ENCODE assay signal across 11 cellular contexts in the genomic region with DNA sequence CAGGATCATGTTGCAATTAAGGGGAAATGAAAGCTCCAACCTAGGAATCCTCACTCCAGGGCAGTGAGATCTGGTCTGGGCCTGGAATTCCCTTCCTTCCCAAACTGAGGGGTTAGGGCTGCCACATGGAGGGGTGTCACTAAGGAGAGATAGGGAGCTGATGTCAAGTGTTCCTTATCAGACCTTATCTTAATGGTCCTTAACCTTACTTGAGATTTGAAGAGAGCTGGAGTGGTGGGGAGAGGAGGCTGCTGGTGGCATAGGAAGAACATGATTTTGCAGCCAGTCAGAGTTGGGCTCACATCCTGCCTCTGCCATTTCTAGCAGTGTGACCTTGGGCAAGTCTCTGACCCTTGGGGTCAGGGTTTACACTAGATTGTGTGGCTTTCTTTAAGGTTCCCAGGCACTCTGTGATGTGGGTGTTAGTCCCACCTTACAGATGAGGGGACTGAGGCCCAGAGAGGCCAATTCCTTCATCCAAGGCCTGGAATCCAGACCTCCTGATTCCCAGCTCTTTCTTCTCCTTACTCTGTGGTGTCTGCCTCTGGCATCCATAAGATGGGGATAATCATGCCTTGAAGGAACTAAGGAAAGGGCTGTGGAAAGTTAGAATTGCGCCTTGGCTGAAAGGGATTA. TPM values are rescaled to one million over a fixed set of nuclear protein-coding genes. Genes with fewer than 3 reads are reported as not detected.
DNase-seq lines count a peak whose midpoint lies in the region; TF ChIP-seq lines count a peak whose summit lies in the region.
"Had no signal": no experiment of that assay in that cellular context is flagged by ENCODE, and none has a peak within 500 bp of the region (broad histone marks: within the 10 kb centered on the region; RNA-seq: fewer than 3 reads in every experiment).

No MANE protein-coding gene starts in this region.

- CTCF ChIA-PET in PC-9 (lab: Charles Lee): interaction anchor here (1.1 to 1.2 kb wide), 2 partner anchors 46 to 47 kb away, joined by 5 to 8 read pairs; no protein-coding TSS in a partner anchor
- CTCF ChIA-PET in activated naive CD4-positive, alpha-beta T cell treated with anti-CD3 and anti-CD28 coated beads, Interleukin-2, amount 10 ng/mL, durations not matched to agents 7 days and 5 days (lab: Charles Lee): interaction anchor here (0.8 to 1.8 kb wide), 3 partner anchors 14 to 46 kb away, joined by 3 to 6 read pairs (median 3); no protein-coding TSS in a partner anchor

- H3K79me2 ChIP-seq in PC-9 (ENCODE audit: low read depth): peaks cover 90% of the 10 kb centered on the region

- peaks cover 45% of the 10 kb centered on the region for H3K27me3 Mint-ChIP-seq in activated naive CD4-positive, alpha-beta T cell treated with anti-CD3 and anti-CD28 coated beads, Interleukin-2, amount 10 ng/mL, durations not matched to agents 7 days and 5 days

- no peaks in the 10 kb centered on the region for H3K36me3 Mint-ChIP-seq in activated naive CD4-positive, alpha-beta T cell treated with anti-CD3 and anti-CD28 coated beads, Interleukin-2, amount 10 ng/mL, durations not matched to agents 7 days and 5 days
- H3K36me3 Mint-ChIP-seq: stimulated activated naive B cell treated with anti-CD40 and anti-IgM and Interleukin-4, amounts not matched to agents 10 μg/mL and 1 μg/mL and 100 μg/mL, for 72 hours had no signal

- no peaks in the 10 kb centered on the region for H3K9me3 Mint-ChIP-seq in activated naive CD4-positive, alpha-beta T cell treated with anti-CD3 and anti-CD28 coated beads, Interleukin-2, amount 10 ng/mL, durations not matched to agents 7 days and 5 days
- H3K9me3 Mint-ChIP-seq: stimulated activated naive B cell treated with anti-CD40 and anti-IgM and Interleukin-4, amounts not matched to agents 10 μg/mL and 1 μg/mL and 100 μg/mL, for 72 hours had no signal

- H4K20me1 ChIP-seq in PC-9 (ENCODE audit: insufficient read depth): no peaks in the 10 kb centered on the region; the same call in 1 of the 2 replicates

- no peak for DNase-seq in PC-9
- DNase-seq in epithelial cell of prostate (ENCODE audit: low read depth, low spot score): no peak
- DNase-seq in vagina (ENCODE audit: extremely low spot score in 2 of 2): no peak
- no peak for DNase-seq in NCI-H1694 treated with DMSO at 0.1 percent for 48 hours (lab: John Stamatoyannopoulos, UW)
- DNase-seq in NCI-H2196 (lab: John Stamatoyannopoulos, UW; ENCODE audit: unreplicated experiment): no peak
- DNase-seq in activated naive CD4-positive, alpha-beta T cell treated with anti-CD3 and anti-CD28 coated beads, Interleukin-2, amount 10 ng/mL, durations not matched to agents 7 days and 5 days: no peak
- DNase-seq: NCI-H226; psoas muscle; stimulated activated CD4-positive, alpha-beta T cell treated with anti-CD3 and anti-CD28 coated beads, Interleukin-4, amount 100 ng/mL, for 1 hour; stimulated activated naive B cell treated with anti-CD40 and anti-IgM and Interleukin-4, amounts not matched to agents 10 μg/mL and 1 μg/mL and 100 μg/mL, for 72 hours had no signal

- TF ChIP-seq POLR2A in vagina (IDR thresholded peaks at IDR 0.05): no peak

- H3K27me3 ChIP-seq in PC-9 (ENCODE audit: insufficient read depth, low read depth): no peaks in the 10 kb centered on the region
- H3K27me3 ChIP-seq in muscle layer of duodenum (ENCODE audit: low read depth, low read length): no peaks in the 10 kb centered on the region
- no peaks in the 10 kb centered on the region for H3K27me3 ChIP-seq in vagina

- peaks cover 82% of the 10 kb centered on the region for H3F3A ChIP-seq in PC-9 (ENCODE audit: insufficient read depth, low read depth)

- no peak overlapping the region for H2AFZ ChIP-seq in PC-9

- BruUV-seq in PC-9 (replicated peaks; lab: Mats Ljungman, UMichigan): no TSS peak

- H3K9me3 ChIP-seq in PC-9 (ENCODE audit: insufficient read depth, low read depth) (no peaks in the 10 kb centered on the region), muscle layer of duodenum (ENCODE audit: control insufficient read depth in 1 of 2, low read length in 2 of 2) (no peaks in the 10 kb centered on the region), vagina (no peaks in the 10 kb centered on the region)
- H3K9me3 ChIP-seq: psoas muscle had no signal

- no peak overlapping the region for H3K27ac Mint-ChIP-seq in activated naive CD4-positive, alpha-beta T cell treated with anti-CD3 and anti-CD28 coated beads, Interleukin-2, amount 10 ng/mL, durations not matched to agents 7 days and 5 days
- H3K27ac Mint-ChIP-seq: stimulated activated naive B cell treated with anti-CD40 and anti-IgM and Interleukin-4, amounts not matched to agents 10 μg/mL and 1 μg/mL and 100 μg/mL, for 72 hours had no signal

- TF ChIP-seq CTCF in PC-9 (conservative IDR thresholded peaks at IDR 0.05): no peak
- TF ChIP-seq CTCF in vagina (IDR thresholded peaks at IDR 0.05): no peak

- H3K4me3 Mint-ChIP-seq in activated naive CD4-positive, alpha-beta T cell treated with anti-CD3 and anti-CD28 coated beads, Interleukin-2, amount 10 ng/mL, durations not matched to agents 7 days and 5 days: no peak overlapping the region
- H3K4me3 Mint-ChIP-seq: stimulated activated naive B cell treated with anti-CD40 and anti-IgM and Interleukin-4, amounts not matched to agents 10 μg/mL and 1 μg/mL and 100 μg/mL, for 72 hours had no signal

- intact Hi-C loops in PC-9 (cut with micrococcal nuclease; ENCODE audit: unreplicated experiment): loop anchor here (2.0 kb wide), 1 partner anchor 14 kb away; no protein-coding TSS in a partner anchor
- intact Hi-C loops in vagina (cut with DNase I): no loop called here

- H3K4me2 ChIP-seq in PC-9: peak overlapping the region; percentile 99

- H3K9me2 ChIP-seq in PC-9 (ENCODE audit: insufficient read depth): no peaks in the 10 kb centered on the region

- H3K36me3 ChIP-seq in PC-9 (ENCODE audit: low read depth) (no peaks in the 10 kb centered on the region; the same call in 1 of the 2 replicates), muscle layer of duodenum (ENCODE audit: control insufficient read depth in 1 of 2, insufficient read depth in 2 of 2, low read length in 2 of 2) (no peaks in the 10 kb centered on the region), vagina (no peaks in the 10 kb centered on the region)

- peaks cover 38% of the 10 kb centered on the region for H3K4me1 Mint-ChIP-seq in activated naive CD4-positive, alpha-beta T cell treated with anti-CD3 and anti-CD28 coated beads, Interleukin-2, amount 10 ng/mL, durations not matched to agents 7 days and 5 days

- H3K4me1 ChIP-seq in PC-9 (replicated peaks; ENCODE audit: insufficient read depth) (peaks cover 83% of the 10 kb centered on the region), muscle layer of duodenum (ENCODE audit: control insufficient read depth in 1 of 2, insufficient read depth in 2 of 2, low read length in 2 of 2) (peaks cover 0 to 14% of the 10 kb centered on the region in 2 donors), vagina (peaks cover 85% of the 10 kb centered on the region)

- POLR2A ChIA-PET in PC-9 (lab: Charles Lee; ENCODE audit: unreplicated experiment): interaction anchor here (0.5 to 0.8 kb wide), 3 partner anchors 10 to 16 kb away, joined by 5 to 21 read pairs (median 7); no protein-coding TSS in a partner anchor

- H3K4me3 ChIP-seq in PC-9 (peak overlapping the region; percentile 60; the same call in 1 of the 2 replicates), muscle layer of duodenum (ENCODE audit: low read depth in 1 of 2, low read length in 2 of 2) (no peak overlapping the region), vagina (no peak overlapping the region)
- H3K4me3 ChIP-seq: psoas muscle had no signal

- H3K27ac ChIP-seq in PC-9 (peak overlapping the region; percentile 99), epithelial cell of prostate (peak overlapping the region; percentile 100), muscle layer of duodenum (ENCODE audit: low read length) (peak overlapping the region; percentile 94), vagina (peak overlapping the region; percentile 84)
- H3K27ac ChIP-seq: psoas muscle had no signal

RNA-seq across cellular contexts. Expression of a gene that starts 56.3 kb away (rescaled TPM):
- total RNA-seq in PC-9 (2021) (2.1 and 2.8 TPM in 2 replicates), vagina (13.0 TPM)

RNA-seq across cellular contexts. Expression of a gene that starts 58.2 kb away (rescaled TPM):
- 180 and 187 TPM in 2 replicates for total RNA-seq in PC-9 (2021)
- 41.3 TPM for total RNA-seq in vagina

RNA-seq across cellular contexts. Expression of a gene that starts 58.5 kb away (rescaled TPM):
- total RNA-seq in PC-9 (2021) (42.4 and 47.0 TPM in 2 replicates), vagina (19.6 TPM)
